In the genomic region with DNA sequence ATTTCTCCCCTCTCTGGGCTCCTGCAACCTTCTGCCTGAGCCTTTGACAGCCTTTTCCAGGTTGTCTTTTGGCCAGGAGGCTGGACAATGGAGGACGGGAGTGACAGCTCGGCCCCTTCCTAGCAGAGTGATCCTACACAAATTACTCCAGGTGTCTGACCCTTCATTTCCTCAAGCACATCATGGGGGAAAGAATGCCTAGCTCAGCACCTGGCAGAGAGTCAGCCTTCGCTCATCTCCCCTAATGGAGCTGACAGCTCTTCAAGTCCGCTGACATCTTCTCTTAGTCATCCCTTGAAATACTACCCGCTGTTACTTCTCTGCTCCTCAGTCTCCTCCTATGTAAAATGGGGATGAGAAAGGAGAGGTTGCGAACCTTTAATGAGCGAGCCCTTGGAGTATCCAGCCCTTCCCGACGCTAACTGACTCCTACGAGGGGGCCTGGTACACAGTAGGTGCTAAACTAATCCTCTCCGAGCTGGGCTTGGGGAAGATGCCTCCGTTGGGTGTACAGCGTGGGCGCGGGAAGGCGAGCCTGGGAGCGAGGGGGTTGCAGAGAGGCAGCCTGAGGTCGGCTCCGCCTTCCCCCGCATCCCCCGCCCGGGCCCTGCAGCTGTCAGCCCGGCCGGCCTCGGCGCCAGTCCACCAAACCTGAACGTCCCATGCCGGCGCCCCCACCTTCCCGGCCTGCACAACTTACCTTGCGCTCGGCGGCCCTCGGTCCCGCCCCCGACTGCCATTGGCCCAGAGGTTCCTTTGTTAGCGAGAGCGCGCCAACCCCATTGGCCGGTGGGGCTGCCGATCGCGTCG, we compare ENCODE assay signal across 8 cellular contexts. TPM values are rescaled to one million over a fixed set of nuclear protein-coding genes. Genes with fewer than 3 reads are reported as not detected.
A peak's percentile ranks its signal among the peaks of the same experiment; 100 is the strongest.
DNase-seq lines count a peak whose midpoint lies in the region; ATAC-seq lines count a peak whose summit lies in the region.

No MANE protein-coding gene starts in this region.

- peak overlapping the region; percentile 16 to 46 for H3K27ac Mint-ChIP-seq in effector memory CD8-positive, alpha-beta T cell

- no peaks in the 10 kb centered on the region for H3K9me3 Mint-ChIP-seq in effector memory CD8-positive, alpha-beta T cell

- H2BK120ac ChIP-seq in mesenchymal stem cell (ENCODE audit: low read depth, low read length), result peak overlapping the region; percentile 68

- H3K4me1 Mint-ChIP-seq in effector memory CD8-positive, alpha-beta T cell (ENCODE audit: low read depth in 2 of 2), result peaks cover 41 to 44% of the 10 kb centered on the region in 2 donors

- peak overlapping the region; percentile 90 for H4K8ac ChIP-seq in mesenchymal stem cell (ENCODE audit: low read length)

- peak overlapping the region; percentile 62 to 95 for H2BK12ac ChIP-seq in mesenchymal stem cell (ENCODE audit: low read length in 2 of 2)

- H3K18ac ChIP-seq in mesenchymal stem cell (ENCODE audit: low read depth in 1 of 2, low read length in 2 of 2), result peak overlapping the region; percentile 84 to 91

- no peaks in the 10 kb centered on the region for H3K27me3 ChIP-seq in mesenchymal stem cell (ENCODE audit: control insufficient read depth in 1 of 2, insufficient read depth in 1 of 2, low read length in 2 of 2)

- peak overlapping the region; percentile 96 for H3K4me2 ChIP-seq in mesenchymal stem cell (ENCODE audit: low read length, poor library complexity, severe bottlenecking)

- H3K14ac ChIP-seq in mesenchymal stem cell (ENCODE audit: low read length in 2 of 2), result peak overlapping the region in 1 of 2 experiments; percentile 10

- H3K27ac ChIP-seq in mesenchymal stem cell (ENCODE audit: low read length, poor library complexity, severe bottlenecking), result peak overlapping the region; percentile 52

- H4K91ac ChIP-seq in mesenchymal stem cell (ENCODE audit: low read length), result no peak overlapping the region

- ATAC-seq in GM21367 (IDR thresholded peaks at IDR 0.05; ENCODE audit: unreplicated experiment), result peak; percentile 89
- ATAC-seq in effector memory CD8-positive, alpha-beta T cell (replicated peaks), result peak; percentile 95

- H3K9ac ChIP-seq in mesenchymal stem cell (ENCODE audit: low read length), result peak overlapping the region; percentile 67

- DNase-seq in COLO668 (lab: John Stamatoyannopoulos, UW; ENCODE audit: unreplicated experiment), result peak; percentile 92
- DNase-seq in HT-29 (ENCODE audit: low spot score), result peak; percentile 93
- peak; percentile 60 for DNase-seq in NK-92 (lab: John Stamatoyannopoulos, UW; ENCODE audit: unreplicated experiment)
- peak; percentile 92 to 95 for DNase-seq in activated CD8-positive, alpha-beta memory T cell treated with anti-CD3 and anti-CD28 coated beads for 4 hours (ENCODE audit: low read depth in 2 of 2)
- DNase-seq in effector memory CD8-positive, alpha-beta T cell, result peak; percentile 92 to 96 (median 94)
- DNase-seq in mesenchymal stem cell, result peak; percentile 94
- peak; percentile 95 for DNase-seq in stimulated activated CD8-positive, alpha-beta memory T cell treated with anti-CD3 and anti-CD28 coated beads, Interleukin-12 subunit alpha, Interleukin-12 subunit beta, amount 100 ng/mL, for 1 hour (ENCODE audit: low read depth)

- no peaks in the 10 kb centered on the region for H3K36me3 ChIP-seq in mesenchymal stem cell (ENCODE audit: control insufficient read depth in 1 of 2, insufficient read depth in 2 of 2, low read depth in 1 of 2, low read length in 2 of 2)

- H3K23ac ChIP-seq in mesenchymal stem cell (ENCODE audit: low read length in 2 of 2), result peak overlapping the region in 1 of 2 experiments; percentile 29

- no peaks in the 10 kb centered on the region for H3K36me3 Mint-ChIP-seq in effector memory CD8-positive, alpha-beta T cell (ENCODE audit: insufficient read depth)

- H3K79me1 ChIP-seq in mesenchymal stem cell (replicated peaks; ENCODE audit: low read length, poor library complexity, severe bottlenecking), result peaks cover 2% of the 10 kb centered on the region

- no peaks in the 10 kb centered on the region for H3K27me3 Mint-ChIP-seq in effector memory CD8-positive, alpha-beta T cell

- peak overlapping the region; percentile 57 for H2BK15ac ChIP-seq in mesenchymal stem cell (ENCODE audit: low read depth, poor library complexity, severe bottlenecking)

- H3K4me3 ChIP-seq in mesenchymal stem cell (ENCODE audit: insufficient read depth in 1 of 2, low read depth in 1 of 2, low read length in 2 of 2), result peak overlapping the region; percentile 59 to 81

- peak overlapping the region; percentile 82 for H3K4me3 Mint-ChIP-seq in effector memory CD8-positive, alpha-beta T cell

- peak overlapping the region; percentile 68 for H2BK5ac ChIP-seq in mesenchymal stem cell (ENCODE audit: low read depth, low read length, poor library complexity, severe bottlenecking)

- H2AK5ac ChIP-seq in mesenchymal stem cell (ENCODE audit: low read length, severe bottlenecking), result no peak overlapping the region

- peaks cover 19% of the 10 kb centered on the region for H3K4me1 ChIP-seq in mesenchymal stem cell (ENCODE audit: control insufficient read depth, insufficient read depth, low read depth, low read length)

- H2AFZ ChIP-seq in mesenchymal stem cell (ENCODE audit: low read depth, low read length), result peak overlapping the region; percentile 90

- H3K9me3 ChIP-seq in mesenchymal stem cell (ENCODE audit: control insufficient read depth, low read length), result no peaks in the 10 kb centered on the region

- H3K4ac ChIP-seq in mesenchymal stem cell (ENCODE audit: low read depth in 1 of 2, low read length in 2 of 2), result peak overlapping the region; percentile 46 to 92

- WGBS in mesenchymal stem cell, result 8% methylated on average over 20 of the region's 44 CpGs

RNA-seq across cellular contexts. Expression of gene MPRIP, which starts 0.5 kb away (rescaled TPM):
- 147 and 162 TPM in 2 replicates for total RNA-seq in HT-29 (2014; rRNA removed; shearing (Covaris generic))
- polyA plus RNA-seq in mesenchymal stem cell (2013, experiment 1 of 2), result 112 TPM
- polyA plus RNA-seq in mesenchymal stem cell (2013, experiment 2 of 2), result 112 TPM

Comparison
In these comparisons a context has a peak if more than half of its experiments do, and no peak if none do; other contexts are left out.
1. Peak in every context shown above with its lines: DNase-seq, ATAC-seq, H3K4me3 ChIP-seq and H3K27ac ChIP-seq.